ENCODE assay signal across 1 cellular context in genomic region chr17:7836596-7837374, GRCh38.
A peak's percentile ranks its signal among the peaks of the same experiment; 100 is the strongest.
TF ChIP-seq lines count a peak whose summit lies in the region.

No MANE protein-coding gene starts in this region.

TF ChIP-seq in HepG2, 621 proteins besides CTCF, POLR2A, EP300 and RAD21 (continued from another document and continues in another):
- peak; percentile 69; the same call in 1 of the 2 replicates for TF ChIP-seq ZBTB4 (CRISPR knock-in tag; IDR thresholded peaks at IDR 0.05; ENCODE audit: borderline replicate concordance)
- peak; percentile 83 for TF ChIP-seq GABPB1 (CRISPR knock-in tag; IDR thresholded peaks at IDR 0.05)
- TF ChIP-seq NR2F6 (IDR thresholded peaks at IDR 0.05), result peak; percentile 99
- peak; percentile 99 for TF ChIP-seq NR2F6 (CRISPR knock-in tag; IDR thresholded peaks at IDR 0.05)
- no peak for TF ChIP-seq NR3C1 (CRISPR knock-in tag; IDR thresholded peaks at IDR 0.05)
- peak; percentile 40; the same call in 1 of the 2 replicates for TF ChIP-seq ZNF160 (CRISPR knock-in tag; IDR thresholded peaks at IDR 0.05)
- no peak for TF ChIP-seq E2F2 (CRISPR knock-in tag; IDR thresholded peaks at IDR 0.05; ENCODE audit: borderline replicate concordance)
- peak; percentile 87; the same call in 1 of the 2 replicates for TF ChIP-seq ZXDC (CRISPR knock-in tag; IDR thresholded peaks at IDR 0.05)
- TF ChIP-seq LCORL (IDR thresholded peaks at IDR 0.05), result 0 out of 2 replicates have a peak, but pooled peaks have one; percentile 30
- peak; percentile 93 for TF ChIP-seq LCORL (CRISPR knock-in tag; IDR thresholded peaks at IDR 0.05)
- TF ChIP-seq SALL1 (CRISPR knock-in tag; IDR thresholded peaks at IDR 0.05), result peak; percentile 96
- peak; percentile 62; the same call in 1 of the 2 replicates for TF ChIP-seq MED13 (CRISPR knock-in tag; IDR thresholded peaks at IDR 0.05)
- peak; percentile 82 for TF ChIP-seq MEF2D (CRISPR knock-in tag; IDR thresholded peaks at IDR 0.05)
- 0 out of 2 replicates have a peak, but pooled peaks have one; percentile 49 for TF ChIP-seq ZNF296 (CRISPR knock-in tag; conservative IDR thresholded peaks at IDR 0.05)
- peak; percentile 69; the same call in 1 of the 2 replicates for TF ChIP-seq GMEB1 (CRISPR knock-in tag; IDR thresholded peaks at IDR 0.05; ENCODE audit: borderline replicate concordance)
- peak; percentile 75 for TF ChIP-seq UBTF (CRISPR knock-in tag; IDR thresholded peaks at IDR 0.05)
- TF ChIP-seq SKI (IDR thresholded peaks at IDR 0.05; ENCODE audit: partially characterized antibody), result peak; percentile 96
- TF ChIP-seq GMEB2 (CRISPR knock-in tag; IDR thresholded peaks at IDR 0.05; ENCODE audit: low read depth), result peak; percentile 38; the same call in 1 of the 2 replicates
- TF ChIP-seq ZNF350 (CRISPR knock-in tag; IDR thresholded peaks at IDR 0.05; ENCODE audit: borderline replicate concordance, low read depth), result peak; percentile 96
- peak; percentile 98 for TF ChIP-seq HNF4A (CRISPR knock-in tag; IDR thresholded peaks at IDR 0.05)
- peak; percentile 100 for TF ChIP-seq XRCC5 (optimal IDR thresholded peaks at IDR 0.05; ENCODE audit: low read length)
- peak; percentile 98 for TF ChIP-seq ZNF740 (CRISPR knock-in tag; IDR thresholded peaks at IDR 0.05)
- TF ChIP-seq RBM39 (IDR thresholded peaks at IDR 0.05; ENCODE audit: low read depth, low read length, poor library complexity, severe bottlenecking), result peak; percentile 83
- peak; percentile 89 for TF ChIP-seq MED8 (CRISPR knock-in tag; IDR thresholded peaks at IDR 0.05; ENCODE audit: insufficient replicate concordance)
- peak; percentile 79 for TF ChIP-seq SIX4 (CRISPR knock-in tag; IDR thresholded peaks at IDR 0.05)
- TF ChIP-seq ZNF281 (CRISPR knock-in tag; IDR thresholded peaks at IDR 0.05; ENCODE audit: borderline replicate concordance), result peak; percentile 100
- peak; percentile 73; the same call in 1 of the 2 replicates for TF ChIP-seq ZNF512B (CRISPR knock-in tag; IDR thresholded peaks at IDR 0.05; ENCODE audit: borderline replicate concordance)
- TF ChIP-seq KDM5B (CRISPR knock-in tag; IDR thresholded peaks at IDR 0.05; ENCODE audit: borderline replicate concordance), result peak; percentile 57; the same call in 1 of the 2 replicates
- TF ChIP-seq ISL2 (CRISPR knock-in tag; IDR thresholded peaks at IDR 0.05), result peak; percentile 54; the same call in 1 of the 2 replicates
- peak; percentile 81; the same call in 1 of the 2 replicates for TF ChIP-seq ZNF124 (CRISPR knock-in tag; IDR thresholded peaks at IDR 0.05)
- 0 out of 2 replicates have a peak, but pooled peaks have one; percentile 29 for TF ChIP-seq KDM5A (IDR thresholded peaks at IDR 0.05; ENCODE audit: borderline replicate concordance, low read length)
- TF ChIP-seq DMAP1 (CRISPR knock-in tag; IDR thresholded peaks at IDR 0.05), result peak; percentile 93
- TF ChIP-seq MTA1 (CRISPR knock-in tag; IDR thresholded peaks at IDR 0.05; ENCODE audit: borderline replicate concordance), result peak; percentile 95; the same call in 1 of the 2 replicates
- TF ChIP-seq TARDBP (CRISPR knock-in tag; IDR thresholded peaks at IDR 0.05), result peak; percentile 97
